In the genomic region with DNA sequence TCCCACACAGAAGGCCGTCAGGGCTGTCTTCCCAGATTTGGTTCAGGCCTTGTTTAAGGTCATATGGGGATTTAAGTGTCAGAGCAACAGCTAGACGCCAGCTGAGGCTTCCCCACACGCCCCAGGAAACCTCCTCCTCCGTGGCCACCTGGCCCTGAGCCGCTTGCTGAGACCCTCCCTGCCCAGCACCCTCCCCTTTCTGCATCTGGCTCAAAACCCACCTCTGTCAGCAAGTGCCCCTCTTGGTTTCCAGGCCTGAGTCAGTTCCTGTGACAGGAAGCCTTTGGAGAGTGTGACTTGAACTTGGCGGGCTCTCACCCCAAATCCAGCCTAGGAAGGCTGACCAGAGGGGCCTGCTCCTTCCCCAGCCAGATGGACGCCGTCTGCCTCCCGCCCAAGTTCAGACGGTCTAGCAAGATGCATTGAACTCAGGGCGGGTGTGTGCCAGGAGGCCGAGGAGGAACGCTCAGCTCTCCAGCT, we compare ENCODE assay signal across 8 cellular contexts. TPM values are rescaled to one million over a fixed set of nuclear protein-coding genes. Genes with fewer than 3 reads are reported as not detected.
DNase-seq lines count a peak whose midpoint lies in the region; ATAC-seq and TF ChIP-seq lines count a peak whose summit lies in the region.

No MANE protein-coding gene starts in this region.

- H3K4me3 Mint-ChIP-seq in H9 (no peak overlapping the region; a peak in 1 of 5 replicates), T-helper 17 cell (no peak overlapping the region)
- no peak overlapping the region for H3K4me3 Mint-ChIP-seq in activated CD4-positive, alpha-beta memory T cell treated with anti-CD3 and anti-CD28 coated beads for 36 hours

- H3K27ac Mint-ChIP-seq in H9 (peak overlapping the region in 2 of 3 experiments; percentile 55 to 60; a peak in 1 of 7 replicates), T-helper 17 cell (no peak overlapping the region)
- H3K27ac Mint-ChIP-seq in activated CD4-positive, alpha-beta memory T cell treated with anti-CD3 and anti-CD28 coated beads for 36 hours: peak overlapping the region; percentile 38

- H3K79me2 ChIP-seq in H9 (ENCODE audit: insufficient read depth, low read length): no peaks in the 10 kb centered on the region

- H2BK5ac ChIP-seq in H9 (ENCODE audit: insufficient read length, low read length): no peak overlapping the region

- H3K9me3 Mint-ChIP-seq in H9: no peaks in the 10 kb centered on the region; a peak in 1 of 5 replicates
- no peaks in the 10 kb centered on the region for H3K9me3 Mint-ChIP-seq in activated CD4-positive, alpha-beta memory T cell treated with anti-CD3 and anti-CD28 coated beads for 36 hours

- no peak overlapping the region for H4K5ac ChIP-seq in H9 (ENCODE audit: insufficient read length, low read depth, low read length)

- H3K27me3 ChIP-seq in H9 (ENCODE audit: insufficient read depth, low read length): no peaks in the 10 kb centered on the region
- H3K27me3 ChIP-seq in gastrocnemius medialis: no peaks in the 10 kb centered on the region

- H3K9me3 ChIP-seq in H9 (ENCODE audit: control insufficient read depth, low read depth, low read length) (no peaks in the 10 kb centered on the region), gastrocnemius medialis (no peaks in the 10 kb centered on the region), T-helper 17 cell (ENCODE audit: control insufficient read depth, low read length, poor library complexity, severe bottlenecking) (no peaks in the 10 kb centered on the region)

- no peaks in the 10 kb centered on the region for H4K20me1 ChIP-seq in H9 (ENCODE audit: control insufficient read depth, insufficient read depth, insufficient read length)

- H3K79me1 ChIP-seq in H9 (ENCODE audit: insufficient read depth, low read depth, low read length, poor library complexity, severe bottlenecking): no peaks in the 10 kb centered on the region

- no peaks in the 10 kb centered on the region for H3K36me3 ChIP-seq in gastrocnemius medialis

- no peak overlapping the region for H2BK12ac ChIP-seq in H9 (ENCODE audit: insufficient read length, low read depth, low read length)

- H3K27me3 Mint-ChIP-seq in H9 (ENCODE audit: low read depth): peaks cover 9% of the 10 kb centered on the region
- H3K27me3 Mint-ChIP-seq in activated CD4-positive, alpha-beta memory T cell treated with anti-CD3 and anti-CD28 coated beads for 36 hours: no peaks in the 10 kb centered on the region
- H3K27me3 Mint-ChIP-seq in T-helper 17 cell: no peaks in the 10 kb centered on the region

- DNase-seq in H9: peak; percentile 37
- DNase-seq in activated CD4-positive, alpha-beta memory T cell treated with anti-CD3 and anti-CD28 coated beads for 36 hours: peak; percentile 17
- peak; percentile 90 for DNase-seq in Right ventricle myocardium superior
- no peak for DNase-seq in gastrocnemius medialis
- DNase-seq in T-helper 17 cell: no peak
- no peak for DNase-seq in RWPE1 (ENCODE audit: low spot score)

- H4K8ac ChIP-seq in H9 (replicated peaks; ENCODE audit: insufficient read length, low read depth, low read length): no peak overlapping the region

- H3K4me2 ChIP-seq in H9 (ENCODE audit: insufficient read depth, insufficient read length, low read length): no peak overlapping the region

- no peak overlapping the region for H3K56ac ChIP-seq in H9 (ENCODE audit: insufficient read length, low read depth, low read length)

- H3K14ac ChIP-seq in H9 (ENCODE audit: insufficient read depth, low read length): no peak overlapping the region; the same call in 1 of the 2 replicates

- no peak overlapping the region for H2BK20ac ChIP-seq in H9 (ENCODE audit: low read depth, low read length, poor library complexity, severe bottlenecking)

- H2AK5ac ChIP-seq in H9 (ENCODE audit: insufficient read length, low read length): no peak overlapping the region

- no peak for TF ChIP-seq POLR2A in gastrocnemius medialis (IDR thresholded peaks at IDR 0.05)

- H2BK120ac ChIP-seq in H9 (ENCODE audit: low read depth, low read length, poor library complexity, severe bottlenecking): no peak overlapping the region

- no peak overlapping the region for H3K18ac ChIP-seq in H9 (ENCODE audit: insufficient read length, low read depth, low read length)

- no peak overlapping the region for H2BK15ac ChIP-seq in H9 (ENCODE audit: low read depth, low read length)

- CTCF ChIA-PET in activated CD4-positive, alpha-beta memory T cell treated with anti-CD3 and anti-CD28 coated beads for 36 hours (lab: Charles Lee): interaction anchor here (1.1 to 8.6 kb wide), 9 partner anchors 16 to 348 kb away, joined by 3 to 68 read pairs (median 9); no protein-coding TSS in a partner anchor
- CTCF ChIA-PET in RWPE1 (lab: Yijun Ruan, JAX): interaction anchor here (0.6 to 4.1 kb wide), 3 partner anchors 21 to 229 kb away, joined by 4 to 20 read pairs (median 7); no protein-coding TSS in a partner anchor

- H3T11ph ChIP-seq in H9 (ENCODE audit: low read length): no peak overlapping the region

- H3K23me2 ChIP-seq in H9 (ENCODE audit: insufficient read length, low read depth, low read length, poor library complexity, severe bottlenecking): no peaks in the 10 kb centered on the region

- no peak overlapping the region for H3K27ac ChIP-seq in H9 (ENCODE audit: insufficient read length, low read depth, low read length)
- H3K27ac ChIP-seq in gastrocnemius medialis: peak overlapping the region; percentile 45 to 60 (median 54)
- H3K27ac ChIP-seq in RWPE1: no peak overlapping the region

- in situ Hi-C loops in gastrocnemius medialis (cut with MboI; ENCODE audit: low sequenced_read_pairs in 4 of 4): no loop called here

- TF ChIP-seq CTCF in H9 (conservative IDR thresholded peaks at IDR 0.05) (no peak), gastrocnemius medialis (IDR thresholded peaks at IDR 0.05 in 4 of 5, conservative IDR thresholded peaks at IDR 0.05 in 1 of 5) (no peak), RWPE1 (conservative IDR thresholded peaks at IDR 0.05; ENCODE audit: low read depth) (no peak)

- H3K4me1 Mint-ChIP-seq in H9 (peaks cover 38 to 51% of the 10 kb centered on the region in 2 experiments), T-helper 17 cell (peaks cover 30% of the 10 kb centered on the region)
- peaks cover 44% of the 10 kb centered on the region for H3K4me1 Mint-ChIP-seq in activated CD4-positive, alpha-beta memory T cell treated with anti-CD3 and anti-CD28 coated beads for 36 hours (ENCODE audit: low read depth)

- H3K4me3 ChIP-seq in gastrocnemius medialis: no peak overlapping the region

- H3K4ac ChIP-seq in H9 (ENCODE audit: low read depth, low read length): no peak overlapping the region

- no peak overlapping the region for H2AFZ ChIP-seq in H9 (ENCODE audit: low read length)

- intact Hi-C loops in activated CD4-positive, alpha-beta memory T cell treated with anti-CD3 and anti-CD28 coated beads for 36 hours (cut with micrococcal nuclease): loop anchor here (2.0 to 5.0 kb wide), 4 partner anchors 21 to 229 kb away; no protein-coding TSS in a partner anchor
- intact Hi-C loops in Right ventricle myocardium superior (cut with DNase I) (no loop called here), gastrocnemius medialis (cut with DNase I; ENCODE audit: low total_unique reads) (no loop called here)

- POLR2A ChIA-PET in activated CD4-positive, alpha-beta memory T cell treated with anti-CD3 and anti-CD28 coated beads for 36 hours (lab: Charles Lee): no interaction called here
- POLR2A ChIA-PET in RWPE1 (lab: Yijun Ruan, JAX; ENCODE audit: low non-redundant PET): no interaction called here

- H3K9ac ChIP-seq in H9 (ENCODE audit: extremely low read depth, insufficient read length, low read length): no peak overlapping the region

- H4K91ac ChIP-seq in H9 (ENCODE audit: insufficient read length, low read depth, low read length): no peak overlapping the region

- H3K36me3 Mint-ChIP-seq in H9 (ENCODE audit: insufficient read depth in 1 of 3, low read depth in 3 of 3) (no peaks in the 10 kb centered on the region), T-helper 17 cell (ENCODE audit: low read depth) (no peaks in the 10 kb centered on the region)
- no peaks in the 10 kb centered on the region for H3K36me3 Mint-ChIP-seq in activated CD4-positive, alpha-beta memory T cell treated with anti-CD3 and anti-CD28 coated beads for 36 hours

- no peak overlapping the region for H3K23ac ChIP-seq in H9 (ENCODE audit: insufficient read length, low read depth, low read length)

- ATAC-seq in Right ventricle myocardium superior (ENCODE audit: poor library complexity): peak; percentile 77
- peak; percentile 25 to 34 for ATAC-seq in gastrocnemius medialis
- no peak for ATAC-seq in GM19035 (IDR thresholded peaks at IDR 0.05; ENCODE audit: unreplicated experiment)
- ATAC-seq in GM19455 (IDR thresholded peaks at IDR 0.05; ENCODE audit: unreplicated experiment): no peak
- ATAC-seq in T-helper 17 cell: no peak

- no peaks in the 10 kb centered on the region; the same call in 1 of the 2 replicates for H3K4me1 ChIP-seq in H9 (ENCODE audit: insufficient read depth, low read length)
- H3K4me1 ChIP-seq in gastrocnemius medialis: peaks cover 6 to 8% of the 10 kb centered on the region in 2 donors

- no CpG with 5 or more reads among the region's 13 CpGs for WGBS in H9 (ENCODE audit: extremely low coverage, insufficient read length, low lambda C conversion rate)

RNA-seq across cellular contexts. Expression of gene FXYD2, which starts 0.6 kb away (rescaled TPM):
- 0.70 and 0.79 TPM in 2 replicates for total RNA-seq in H9 (2021)
- total RNA-seq in activated CD4-positive, alpha-beta memory T cell treated with anti-CD3 and anti-CD28 coated beads for 36 hours: not detected
- total RNA-seq in Right ventricle myocardium superior: 1.4 TPM
- total RNA-seq in gastrocnemius medialis: under 1 TPM in 1 of 4 donors, not detected in 3; 0.87 TPM
- total RNA-seq in T-helper 17 cell: 1 to 10 TPM in 1 of 2 donors, not detected in 1; 1.3 TPM

RNA-seq across cellular contexts. Expression of gene DSCAML1, which starts 27.0 kb away (rescaled TPM):
- 0.15 and 0.42 TPM in 2 replicates for total RNA-seq in H9 (2021)
- total RNA-seq in activated CD4-positive, alpha-beta memory T cell treated with anti-CD3 and anti-CD28 coated beads for 36 hours: under 1 TPM; 0.29 to 0.67 TPM
- 0.83 TPM for total RNA-seq in Right ventricle myocardium superior
- under 1 TPM; 0.05 to 0.15 (median 0.07) TPM for total RNA-seq in gastrocnemius medialis
- total RNA-seq in T-helper 17 cell: under 1 TPM; 0.21 to 0.92 TPM

RNA-seq across cellular contexts. Expression of gene FXYD6, which starts 52.5 kb away (rescaled TPM):
- total RNA-seq in H9 (2021) (16.3 and 18.3 TPM in 2 replicates), Right ventricle myocardium superior (34.6 TPM), gastrocnemius medialis (10 to 100 TPM in 1 of 4 donors, 1 to 10 TPM in 3; 2.9 to 17.7 (median 5.4) TPM), T-helper 17 cell (under 1 TPM in 1 of 2 donors, not detected in 1; 0.62 TPM)
- under 1 TPM; 0.26 to 0.61 TPM for total RNA-seq in activated CD4-positive, alpha-beta memory T cell treated with anti-CD3 and anti-CD28 coated beads for 36 hours

Comparison
In these comparisons a context has a peak if more than half of its experiments do, and no peak if none do; other contexts are left out.
1. DNase-seq: peak in H9 (single experiment), activated CD4-positive, alpha-beta memory T cell treated with anti-CD3 and anti-CD28 coated beads for 36 hours (single experiment) and Right ventricle myocardium superior (single experiment); none in gastrocnemius medialis (0 of 2), T-helper 17 cell (0 of 3) and RWPE1 (single experiment).
2. H3K27ac ChIP-seq: peak in gastrocnemius medialis (4 of 4); none in H9 (single experiment) and RWPE1 (single experiment).
3. ATAC-seq: peak in Right ventricle myocardium superior (single experiment) and gastrocnemius medialis (2 of 2); none in GM19035 (single experiment), GM19455 (single experiment) and T-helper 17 cell (single experiment).